ENCODE assay signal across 21 cellular contexts in the genomic region with DNA sequence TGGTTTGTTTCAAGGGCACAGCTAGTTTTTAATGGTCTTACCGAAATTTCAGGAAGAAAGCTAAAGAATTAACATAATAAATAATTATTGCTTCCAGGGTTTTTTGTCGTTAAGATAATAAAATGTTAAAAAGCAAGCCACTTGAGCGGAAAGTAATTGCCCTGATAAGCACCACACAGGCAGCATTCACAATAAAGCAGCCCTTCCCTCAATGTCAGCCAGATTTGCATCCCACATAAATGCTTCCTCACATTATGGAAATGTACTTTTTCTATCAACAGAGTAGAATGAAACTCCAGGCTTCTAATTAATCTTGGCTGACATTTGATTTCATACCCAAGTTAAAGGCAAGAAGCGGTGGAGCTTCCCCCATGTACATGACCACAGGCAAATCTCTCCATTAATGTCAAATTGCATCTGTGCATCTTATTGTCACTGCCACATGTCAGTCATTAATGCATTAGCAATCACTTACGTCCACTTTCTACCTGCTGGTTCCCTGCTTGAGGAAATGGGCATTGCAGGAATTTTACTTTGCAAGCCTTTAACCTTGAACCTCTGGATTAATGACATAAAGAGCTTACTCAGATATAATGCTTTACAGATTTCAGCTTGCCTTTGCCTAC.
"Had no signal": no experiment of that assay in that cellular context is flagged by ENCODE, and none has a peak within 500 bp of the region (broad histone marks: within the 10 kb centered on the region; RNA-seq: fewer than 3 reads in every experiment).

No MANE protein-coding gene starts in this region.

- H3K36me3 Mint-ChIP-seq: activated naive CD4-positive, alpha-beta T cell treated with anti-CD3 and anti-CD28 coated beads, Interleukin-2, amount 50 U/mL, for 72 hours; memory B cell; natural killer cell had no signal

- H3K27me3 ChIP-seq: breast epithelium, foreskin keratinocyte, heart left ventricle, testis, uterus had no signal

- H3K4me1 ChIP-seq: breast epithelium, foreskin keratinocyte, testis, uterus had no signal

- H3K36me3 ChIP-seq: breast epithelium, heart left ventricle, uterus had no signal

- H3K4me3 ChIP-seq: breast epithelium, heart left ventricle, skin epidermis, testis, uterus had no signal

- H3K27me3 Mint-ChIP-seq: memory B cell, progenitor cell of endocrine pancreas had no signal

- DNase-seq: activated CD4-positive, alpha-beta T cell treated with anti-CD3 and anti-CD28 coated beads for 4 hours; activated CD4-positive, alpha-beta T cell treated with anti-CD3 and anti-CD28 coated beads, Interleukin-2, amount 50 U/mL, for 48 hours; activated CD8-positive, alpha-beta memory T cell treated with anti-CD3 and anti-CD28 coated beads, Interleukin-2, amount 50 U/mL, for 4 hours; activated gamma-delta T cell treated with Interleukin-2 at 50 U/mL for 16 hours; activated T-cell treated with anti-CD3 and anti-CD28 coated beads, Interleukin-2, amount 50 U/mL, for 1 hour; central memory CD4-positive, alpha-beta T cell; endodermal cell; foreskin keratinocyte; heart left ventricle; natural killer cell; stimulated activated CD4-positive, alpha-beta T cell treated with anti-CD3 and anti-CD28 coated beads, Interleukin-12 subunit alpha, Interleukin-12 subunit beta, amount 100 ng/mL, for 4 hours; stimulated activated CD4-positive, alpha-beta T cell treated with anti-CD3 and anti-CD28 coated beads, Interleukin-4, amount 100 ng/mL, for 1 hour; stimulated activated naive CD8-positive, alpha-beta T cell treated with anti-CD3 and anti-CD28 coated beads, Interleukin-15, Interleukin-2, amounts not matched to agents 100 U/mL and 50 U/mL, for 24 hours; testis; trophoblast cell; uterus had no signal

- H3K27ac Mint-ChIP-seq: activated naive CD4-positive, alpha-beta T cell treated with anti-CD3 and anti-CD28 coated beads, Interleukin-2, amount 50 U/mL, for 72 hours; endodermal cell; memory B cell; natural killer cell; progenitor cell of endocrine pancreas had no signal

- H3K9me3 ChIP-seq: breast epithelium, heart left ventricle, testis, uterus had no signal

- H3K4me3 Mint-ChIP-seq: endodermal cell, memory B cell, natural killer cell had no signal

- H3K27ac ChIP-seq: breast epithelium, foreskin keratinocyte, skin epidermis, testis, uterus had no signal

- H3K9me3 Mint-ChIP-seq: endodermal cell had no signal

- H3K4me1 Mint-ChIP-seq: memory B cell had no signal
